Comparison of ENCODE assay signal across 21 cellular contexts in genomic region chr2:221551864-221552263, GRCh38. TPM values are rescaled to one million over a fixed set of nuclear protein-coding genes. Genes with fewer than 3 reads are reported as not detected.
DNase-seq lines count a peak whose midpoint lies in the region; ATAC-seq lines count a peak whose summit lies in the region.
"Had no signal": no experiment of that assay in that cellular context is flagged by ENCODE, and none has a peak within 500 bp of the region (broad histone marks: within the 10 kb centered on the region; RNA-seq: fewer than 3 reads in every experiment).

No MANE protein-coding gene starts in this region.

- peaks cover 6% of the 10 kb centered on the region for H3K36me3 Mint-ChIP-seq in activated CD4-positive, alpha-beta memory T cell treated with anti-CD3 and anti-CD28 coated beads for 36 hours
- H3K36me3 Mint-ChIP-seq in activated CD4-positive, alpha-beta memory T cell treated with anti-CD3 and anti-CD28 coated beads, Interleukin-2, amount 10 ng/mL, durations not matched to agents 7 days and 5 days (ENCODE audit: low read depth) = peaks cover 5% of the 10 kb centered on the region
- H3K36me3 Mint-ChIP-seq in activated T-helper 17 cell treated with anti-CD3 and anti-CD28 coated beads, Interleukin-2, amount 50 U/mL, for 72 hours (ENCODE audit: low read depth) = no peaks in the 10 kb centered on the region
- no peaks in the 10 kb centered on the region for H3K36me3 Mint-ChIP-seq in stimulated activated memory B cell treated with anti-CD40 and anti-IgM and Interleukin-4, amounts not matched to agents 10 μg/mL and 1 μg/mL and 100 μg/mL, for 72 hours

- CTCF ChIA-PET in activated CD4-positive, alpha-beta memory T cell treated with anti-CD3 and anti-CD28 coated beads for 36 hours (lab: Charles Lee) = no interaction called here
- CTCF ChIA-PET in activated CD4-positive, alpha-beta memory T cell treated with anti-CD3 and anti-CD28 coated beads, Interleukin-2, amount 10 ng/mL, durations not matched to agents 7 days and 5 days (lab: Charles Lee) = interaction anchor here (1.0 to 1.2 kb wide), 2 partner anchors 21 to 22 kb away, joined by 3 read pairs; no protein-coding TSS in a partner anchor

- no peaks in the 10 kb centered on the region for H3K9me3 Mint-ChIP-seq in activated CD4-positive, alpha-beta memory T cell treated with anti-CD3 and anti-CD28 coated beads for 36 hours
- no peaks in the 10 kb centered on the region for H3K9me3 Mint-ChIP-seq in activated CD4-positive, alpha-beta memory T cell treated with anti-CD3 and anti-CD28 coated beads, Interleukin-2, amount 10 ng/mL, durations not matched to agents 7 days and 5 days
- no peaks in the 10 kb centered on the region for H3K9me3 Mint-ChIP-seq in activated T-helper 17 cell treated with anti-CD3 and anti-CD28 coated beads, Interleukin-2, amount 50 U/mL, for 72 hours
- no peaks in the 10 kb centered on the region for H3K9me3 Mint-ChIP-seq in stimulated activated memory B cell treated with anti-CD40 and anti-IgM and Interleukin-4, amounts not matched to agents 10 μg/mL and 1 μg/mL and 100 μg/mL, for 72 hours
- H3K9me3 Mint-ChIP-seq in stimulated activated naive CD8-positive, alpha-beta T cell treated with anti-CD3 and anti-CD28 coated beads, Interleukin-15, amount 100 ng/mL, for 72 hours = peaks cover 0 to 5% of the 10 kb centered on the region in 2 donors
- H3K9me3 Mint-ChIP-seq: activated naive CD4-positive, alpha-beta T cell treated with anti-CD3 and anti-CD28 coated beads, Interleukin-2, amount 10 ng/mL, durations not matched to agents 7 days and 5 days; T-helper 1 cell treated with Interleukin-12 subunit alpha and Interleukin-12 subunit beta and Interleukin-4 antibody, amounts not matched to agents 30 μg/mL and 1 μg/mL, for 36 hours had no signal

- POLR2A ChIA-PET in activated CD4-positive, alpha-beta memory T cell treated with anti-CD3 and anti-CD28 coated beads for 36 hours (lab: Charles Lee) = no interaction called here
- POLR2A ChIA-PET in activated CD4-positive, alpha-beta memory T cell treated with anti-CD3 and anti-CD28 coated beads, Interleukin-2, amount 10 ng/mL, durations not matched to agents 7 days and 5 days (lab: Charles Lee) = interaction anchor here (1.6 kb wide), 1 partner anchor 34 kb away, joined by 3 read pairs; no protein-coding TSS in a partner anchor

- ATAC-seq in HG03097 (IDR thresholded peaks at IDR 0.05; ENCODE audit: low FRiP score, unreplicated experiment) (peak; percentile 48), HG03442 (IDR thresholded peaks at IDR 0.05; ENCODE audit: unreplicated experiment) (no peak)
- no peak for ATAC-seq in activated T-helper 17 cell treated with anti-CD3 and anti-CD28 coated beads, Interleukin-2, amount 50 U/mL, for 72 hours (replicated peaks)
- no peak for ATAC-seq in stimulated activated memory B cell treated with anti-CD40 and anti-IgM and Interleukin-4, amounts not matched to agents 10 μg/mL and 1 μg/mL and 100 μg/mL, for 72 hours
- no peak for ATAC-seq in stimulated activated naive CD8-positive, alpha-beta T cell treated with anti-CD3 and anti-CD28 coated beads, Interleukin-15, amount 100 ng/mL, for 72 hours
- ATAC-seq: gastroesophageal sphincter, left colon, PC-3 had no signal

- H3K27me3 Mint-ChIP-seq in activated CD4-positive, alpha-beta memory T cell treated with anti-CD3 and anti-CD28 coated beads for 36 hours = no peaks in the 10 kb centered on the region
- H3K27me3 Mint-ChIP-seq in activated CD4-positive, alpha-beta memory T cell treated with anti-CD3 and anti-CD28 coated beads, Interleukin-2, amount 10 ng/mL, durations not matched to agents 7 days and 5 days = no peaks in the 10 kb centered on the region
- no peaks in the 10 kb centered on the region for H3K27me3 Mint-ChIP-seq in activated T-helper 17 cell treated with anti-CD3 and anti-CD28 coated beads, Interleukin-2, amount 50 U/mL, for 72 hours
- no peaks in the 10 kb centered on the region for H3K27me3 Mint-ChIP-seq in stimulated activated memory B cell treated with anti-CD40 and anti-IgM and Interleukin-4, amounts not matched to agents 10 μg/mL and 1 μg/mL and 100 μg/mL, for 72 hours
- peaks cover 8% of the 10 kb centered on the region for H3K27me3 Mint-ChIP-seq in stimulated activated naive CD8-positive, alpha-beta T cell treated with anti-CD3 and anti-CD28 coated beads, Interleukin-15, amount 100 ng/mL, for 72 hours

- no peak overlapping the region for H3K4me3 Mint-ChIP-seq in activated CD4-positive, alpha-beta memory T cell treated with anti-CD3 and anti-CD28 coated beads for 36 hours
- H3K4me3 Mint-ChIP-seq in activated CD4-positive, alpha-beta memory T cell treated with anti-CD3 and anti-CD28 coated beads, Interleukin-2, amount 10 ng/mL, durations not matched to agents 7 days and 5 days = no peak overlapping the region
- H3K4me3 Mint-ChIP-seq in activated T-helper 17 cell treated with anti-CD3 and anti-CD28 coated beads, Interleukin-2, amount 50 U/mL, for 72 hours = no peak overlapping the region
- H3K4me3 Mint-ChIP-seq in stimulated activated memory B cell treated with anti-CD40 and anti-IgM and Interleukin-4, amounts not matched to agents 10 μg/mL and 1 μg/mL and 100 μg/mL, for 72 hours = no peak overlapping the region
- H3K4me3 Mint-ChIP-seq in stimulated activated naive CD8-positive, alpha-beta T cell treated with anti-CD3 and anti-CD28 coated beads, Interleukin-15, amount 100 ng/mL, for 72 hours = no peak overlapping the region
- H3K4me3 Mint-ChIP-seq: activated naive CD4-positive, alpha-beta T cell treated with anti-CD3 and anti-CD28 coated beads, Interleukin-2, amount 10 ng/mL, durations not matched to agents 7 days and 5 days; H9; T-helper 1 cell treated with Interleukin-12 subunit alpha and Interleukin-12 subunit beta and Interleukin-4 antibody, amounts not matched to agents 30 μg/mL and 1 μg/mL, for 36 hours had no signal

- peaks cover 52% of the 10 kb centered on the region for H3K4me1 Mint-ChIP-seq in activated CD4-positive, alpha-beta memory T cell treated with anti-CD3 and anti-CD28 coated beads for 36 hours (ENCODE audit: low read depth)
- H3K4me1 Mint-ChIP-seq in activated CD4-positive, alpha-beta memory T cell treated with anti-CD3 and anti-CD28 coated beads, Interleukin-2, amount 10 ng/mL, durations not matched to agents 7 days and 5 days = peaks cover 32% of the 10 kb centered on the region
- peaks cover 26% of the 10 kb centered on the region for H3K4me1 Mint-ChIP-seq in activated T-helper 17 cell treated with anti-CD3 and anti-CD28 coated beads, Interleukin-2, amount 50 U/mL, for 72 hours
- H3K4me1 Mint-ChIP-seq in stimulated activated memory B cell treated with anti-CD40 and anti-IgM and Interleukin-4, amounts not matched to agents 10 μg/mL and 1 μg/mL and 100 μg/mL, for 72 hours = peaks cover 26% of the 10 kb centered on the region
- no peaks in the 10 kb centered on the region for H3K4me1 Mint-ChIP-seq in stimulated activated naive CD8-positive, alpha-beta T cell treated with anti-CD3 and anti-CD28 coated beads, Interleukin-15, amount 100 ng/mL, for 72 hours

- intact Hi-C loops in activated CD4-positive, alpha-beta memory T cell treated with anti-CD3 and anti-CD28 coated beads for 36 hours (cut with micrococcal nuclease) = no loop called here

- DNase-seq in activated CD4-positive, alpha-beta memory T cell treated with anti-CD3 and anti-CD28 coated beads for 36 hours = no peak
- no peak for DNase-seq in activated CD4-positive, alpha-beta memory T cell treated with anti-CD3 and anti-CD28 coated beads, Interleukin-2, amount 10 ng/mL, durations not matched to agents 7 days and 5 days
- no peak for DNase-seq in stimulated activated naive CD8-positive, alpha-beta T cell treated with anti-CD3 and anti-CD28 coated beads, Interleukin-15, amount 100 ng/mL, for 72 hours
- no peak for DNase-seq in NK-92 (lab: John Stamatoyannopoulos, UW; ENCODE audit: unreplicated experiment)
- DNase-seq: activated CD4-positive, alpha-beta T cell treated with anti-CD3 and anti-CD28 coated beads, Interleukin-2, amount 50 U/mL, for 4 hours; activated naive CD4-positive, alpha-beta T cell treated with anti-CD3 and anti-CD28 coated beads, Interleukin-2, amount 10 ng/mL, durations not matched to agents 7 days and 5 days; activated T-cell treated with anti-CD3 and anti-CD28 coated beads for 4 hours; aorta; H9; left colon; NCI-H1436 treated with DMSO at 0.1 percent for 48 hours; NCI-H2171 treated with DMSO at 0.1 percent for 48 hours; NCI-H774; PC-3; stimulated activated CD8-positive, alpha-beta memory T cell treated with anti-CD3 and anti-CD28 coated beads, Interleukin-4, amount 100 ng/mL, for 48 hours had no signal

- peak overlapping the region; percentile 4 for H3K27ac Mint-ChIP-seq in activated CD4-positive, alpha-beta memory T cell treated with anti-CD3 and anti-CD28 coated beads for 36 hours
- no peak overlapping the region for H3K27ac Mint-ChIP-seq in activated CD4-positive, alpha-beta memory T cell treated with anti-CD3 and anti-CD28 coated beads, Interleukin-2, amount 10 ng/mL, durations not matched to agents 7 days and 5 days
- peak overlapping the region; percentile 42 for H3K27ac Mint-ChIP-seq in activated T-helper 17 cell treated with anti-CD3 and anti-CD28 coated beads, Interleukin-2, amount 50 U/mL, for 72 hours
- H3K27ac Mint-ChIP-seq in stimulated activated memory B cell treated with anti-CD40 and anti-IgM and Interleukin-4, amounts not matched to agents 10 μg/mL and 1 μg/mL and 100 μg/mL, for 72 hours = peak overlapping the region; percentile 8
- no peak overlapping the region for H3K27ac Mint-ChIP-seq in stimulated activated naive CD8-positive, alpha-beta T cell treated with anti-CD3 and anti-CD28 coated beads, Interleukin-15, amount 100 ng/mL, for 72 hours
- H3K27ac Mint-ChIP-seq: H9; T-helper 1 cell treated with Interleukin-12 subunit alpha and Interleukin-12 subunit beta and Interleukin-4 antibody, amounts not matched to agents 30 μg/mL and 1 μg/mL, for 36 hours had no signal

RNA-seq across cellular contexts. Expression of gene EPHA4, which starts 20.2 kb away (rescaled TPM):
- total RNA-seq in activated CD4-positive, alpha-beta memory T cell treated with anti-CD3 and anti-CD28 coated beads for 36 hours = 1 to 10 TPM; 6.3 to 7.0 TPM
- 10 to 100 TPM; 11.7 to 11.8 TPM for total RNA-seq in activated CD4-positive, alpha-beta memory T cell treated with anti-CD3 and anti-CD28 coated beads, Interleukin-2, amount 10 ng/mL, durations not matched to agents 7 days and 5 days
- total RNA-seq in activated T-helper 17 cell treated with anti-CD3 and anti-CD28 coated beads, Interleukin-2, amount 50 U/mL, for 72 hours = 10 to 100 TPM in 1 of 2 donors, 1 to 10 TPM in 1; 8.0 to 13.8 TPM

Comparison
In these comparisons a context has a peak if more than half of its experiments do, and no peak if none do; other contexts are left out.
1. H3K27ac Mint-ChIP-seq: peak in activated CD4-positive, alpha-beta memory T cell treated with anti-CD3 and anti-CD28 coated beads for 36 hours (single experiment), activated T-helper 17 cell treated with anti-CD3 and anti-CD28 coated beads, Interleukin-2, amount 50 U/mL, for 72 hours (single experiment) and stimulated activated memory B cell treated with anti-CD40 and anti-IgM and Interleukin-4, amounts not matched to agents 10 μg/mL and 1 μg/mL and 100 μg/mL, for 72 hours (single experiment); none in activated CD4-positive, alpha-beta memory T cell treated with anti-CD3 and anti-CD28 coated beads, Interleukin-2, amount 10 ng/mL, durations not matched to agents 7 days and 5 days (single experiment) and stimulated activated naive CD8-positive, alpha-beta T cell treated with anti-CD3 and anti-CD28 coated beads, Interleukin-15, amount 100 ng/mL, for 72 hours (0 of 2).